16 cellular contexts compared by ENCODE assay signal in the genomic region with DNA sequence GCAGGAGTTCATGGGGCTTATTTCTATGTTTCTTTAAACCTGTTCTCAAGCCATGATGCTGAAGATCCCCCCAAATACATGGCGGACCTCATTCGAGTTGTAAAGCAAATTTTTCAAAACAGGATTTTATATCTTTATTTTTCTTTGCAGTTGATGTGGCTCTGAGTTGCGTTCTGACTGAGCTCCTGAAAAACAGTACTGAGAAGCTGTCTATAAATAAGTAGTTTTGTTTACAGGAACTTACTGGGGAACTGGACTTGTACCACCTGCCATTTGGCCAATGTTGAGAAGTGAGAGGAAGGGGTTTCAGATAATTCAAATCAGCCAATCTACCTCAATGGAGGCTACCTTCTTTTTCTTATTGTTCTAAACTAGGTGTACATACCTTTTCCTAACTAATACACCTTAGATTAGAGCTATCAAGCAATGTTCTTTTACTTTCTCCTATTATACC.
DNase-seq lines count a peak whose midpoint lies in the region; ATAC-seq, FAIRE-seq and TF ChIP-seq lines count a peak whose summit lies in the region.
"Had no signal": no experiment of that assay in that cellular context is flagged by ENCODE, and none has a peak within 500 bp of the region (broad histone marks: within the 10 kb centered on the region; RNA-seq: fewer than 3 reads in every experiment).

No MANE protein-coding gene starts in this region.

- no peak for TF ChIP-seq POLR2A in Peyer's patch (IDR thresholded peaks at IDR 0.05)
- TF ChIP-seq POLR2A in H54 (IDR thresholded peaks at IDR 0.05; ENCODE audit: low read depth, low read length): no peak

- no peak for TF ChIP-seq CTCF in WERI-Rb-1 (IDR thresholded peaks at IDR 0.05; ENCODE audit: low read depth, low read length)
- TF ChIP-seq CTCF in Peyer's patch (IDR thresholded peaks at IDR 0.05): no peak

- H3K36me3 ChIP-seq in WERI-Rb-1 (no peaks in the 10 kb centered on the region), Peyer's patch (no peaks in the 10 kb centered on the region)
- H3K36me3 ChIP-seq: left lung, MG63, upper lobe of right lung had no signal

- no peak for FAIRE-seq in H54 (lab: Jason Lieb, UNC)

- ATAC-seq in GM19372 (IDR thresholded peaks at IDR 0.05; ENCODE audit: low read depth, unreplicated experiment): peak; percentile 67
- ATAC-seq in HG02840 (IDR thresholded peaks at IDR 0.05; ENCODE audit: low FRiP score, unreplicated experiment): peak; percentile 80
- ATAC-seq in HG03520 (IDR thresholded peaks at IDR 0.05; ENCODE audit: unreplicated experiment): peak; percentile 71
- ATAC-seq: left lung, upper lobe of right lung had no signal

- H3K27me3 ChIP-seq in WERI-Rb-1 (ENCODE audit: insufficient read depth, low read depth, severe bottlenecking): no peaks in the 10 kb centered on the region
- no peaks in the 10 kb centered on the region for H3K27me3 ChIP-seq in Peyer's patch
- H3K27me3 ChIP-seq: left lung, MG63, upper lobe of right lung had no signal

- no peak overlapping the region for H3K27ac ChIP-seq in WERI-Rb-1
- H3K27ac ChIP-seq in Peyer's patch: peak overlapping the region in 1 of 4 donors; percentile 6
- H3K27ac ChIP-seq: left lung, upper lobe of right lung had no signal

- H3K9me3 ChIP-seq in WERI-Rb-1 (ENCODE audit: severe bottlenecking): no peaks in the 10 kb centered on the region
- H3K9me3 ChIP-seq in Peyer's patch: no peaks in the 10 kb centered on the region
- H3K9me3 ChIP-seq: left lung, MG63, upper lobe of right lung had no signal

- H3K4me3 ChIP-seq in WERI-Rb-1 (ENCODE audit: low read depth, low read length): no peak overlapping the region
- H3K4me3 ChIP-seq in Peyer's patch: no peak overlapping the region
- H3K4me3 ChIP-seq: left lung, MG63, upper lobe of right lung had no signal

- DNase-seq in CD1c-positive myeloid dendritic cell (ENCODE audit: extremely low spot score) (peak; percentile 28), WERI-Rb-1 (no peak), Peyer's patch (no peak), H54 (ENCODE audit: insufficient read length, low spot score) (no peak), EL (no peak)
- DNase-seq: cerebellar nuclear complex, foreskin melanocyte, H9, left lung, MG63, NCI-H82, posterior cingulate gyrus, upper lobe of right lung had no signal

- no peaks in the 10 kb centered on the region for H3K4me1 ChIP-seq in Peyer's patch
- H3K4me1 ChIP-seq: upper lobe of right lung had no signal
